ENCODE assay signal across 1 cellular context in the genomic region with DNA sequence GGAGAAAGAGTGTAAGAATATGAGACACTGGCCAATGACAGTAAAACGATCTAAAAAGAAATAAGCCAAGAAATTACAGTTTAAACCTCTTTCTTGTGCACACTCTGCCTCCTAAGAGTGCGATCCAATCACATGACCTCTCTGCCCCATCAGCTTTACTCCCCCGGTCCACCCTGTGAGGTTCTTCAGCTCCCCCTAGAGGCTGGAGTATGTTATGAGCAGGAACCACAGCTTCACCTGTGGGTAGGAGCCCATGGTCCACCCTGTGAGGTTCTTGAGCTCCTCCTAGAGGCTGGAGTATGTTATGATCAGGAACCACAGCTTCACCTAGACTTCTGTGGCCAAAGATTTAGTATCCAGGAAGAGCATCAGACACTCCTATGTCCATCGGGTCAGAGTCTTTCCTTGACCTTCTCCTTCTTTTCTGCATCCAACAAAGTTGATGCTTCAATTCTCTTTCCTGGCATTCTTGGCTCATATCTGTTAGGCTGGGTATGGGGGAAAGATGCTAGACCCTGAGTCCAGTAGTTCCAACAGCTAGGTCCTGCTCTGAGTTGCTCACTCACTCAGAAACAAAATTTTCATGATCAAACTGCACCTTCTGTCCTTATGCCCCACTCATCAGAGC.
A peak's percentile ranks its signal among the peaks of the same experiment; 100 is the strongest.
TF ChIP-seq lines count a peak whose summit lies in the region.

No MANE protein-coding gene starts in this region.

TF ChIP-seq in HepG2, 621 proteins besides CTCF, POLR2A, EP300 and RAD21 (continued from another document and continues in another):
- TF ChIP-seq, protein P1, sequence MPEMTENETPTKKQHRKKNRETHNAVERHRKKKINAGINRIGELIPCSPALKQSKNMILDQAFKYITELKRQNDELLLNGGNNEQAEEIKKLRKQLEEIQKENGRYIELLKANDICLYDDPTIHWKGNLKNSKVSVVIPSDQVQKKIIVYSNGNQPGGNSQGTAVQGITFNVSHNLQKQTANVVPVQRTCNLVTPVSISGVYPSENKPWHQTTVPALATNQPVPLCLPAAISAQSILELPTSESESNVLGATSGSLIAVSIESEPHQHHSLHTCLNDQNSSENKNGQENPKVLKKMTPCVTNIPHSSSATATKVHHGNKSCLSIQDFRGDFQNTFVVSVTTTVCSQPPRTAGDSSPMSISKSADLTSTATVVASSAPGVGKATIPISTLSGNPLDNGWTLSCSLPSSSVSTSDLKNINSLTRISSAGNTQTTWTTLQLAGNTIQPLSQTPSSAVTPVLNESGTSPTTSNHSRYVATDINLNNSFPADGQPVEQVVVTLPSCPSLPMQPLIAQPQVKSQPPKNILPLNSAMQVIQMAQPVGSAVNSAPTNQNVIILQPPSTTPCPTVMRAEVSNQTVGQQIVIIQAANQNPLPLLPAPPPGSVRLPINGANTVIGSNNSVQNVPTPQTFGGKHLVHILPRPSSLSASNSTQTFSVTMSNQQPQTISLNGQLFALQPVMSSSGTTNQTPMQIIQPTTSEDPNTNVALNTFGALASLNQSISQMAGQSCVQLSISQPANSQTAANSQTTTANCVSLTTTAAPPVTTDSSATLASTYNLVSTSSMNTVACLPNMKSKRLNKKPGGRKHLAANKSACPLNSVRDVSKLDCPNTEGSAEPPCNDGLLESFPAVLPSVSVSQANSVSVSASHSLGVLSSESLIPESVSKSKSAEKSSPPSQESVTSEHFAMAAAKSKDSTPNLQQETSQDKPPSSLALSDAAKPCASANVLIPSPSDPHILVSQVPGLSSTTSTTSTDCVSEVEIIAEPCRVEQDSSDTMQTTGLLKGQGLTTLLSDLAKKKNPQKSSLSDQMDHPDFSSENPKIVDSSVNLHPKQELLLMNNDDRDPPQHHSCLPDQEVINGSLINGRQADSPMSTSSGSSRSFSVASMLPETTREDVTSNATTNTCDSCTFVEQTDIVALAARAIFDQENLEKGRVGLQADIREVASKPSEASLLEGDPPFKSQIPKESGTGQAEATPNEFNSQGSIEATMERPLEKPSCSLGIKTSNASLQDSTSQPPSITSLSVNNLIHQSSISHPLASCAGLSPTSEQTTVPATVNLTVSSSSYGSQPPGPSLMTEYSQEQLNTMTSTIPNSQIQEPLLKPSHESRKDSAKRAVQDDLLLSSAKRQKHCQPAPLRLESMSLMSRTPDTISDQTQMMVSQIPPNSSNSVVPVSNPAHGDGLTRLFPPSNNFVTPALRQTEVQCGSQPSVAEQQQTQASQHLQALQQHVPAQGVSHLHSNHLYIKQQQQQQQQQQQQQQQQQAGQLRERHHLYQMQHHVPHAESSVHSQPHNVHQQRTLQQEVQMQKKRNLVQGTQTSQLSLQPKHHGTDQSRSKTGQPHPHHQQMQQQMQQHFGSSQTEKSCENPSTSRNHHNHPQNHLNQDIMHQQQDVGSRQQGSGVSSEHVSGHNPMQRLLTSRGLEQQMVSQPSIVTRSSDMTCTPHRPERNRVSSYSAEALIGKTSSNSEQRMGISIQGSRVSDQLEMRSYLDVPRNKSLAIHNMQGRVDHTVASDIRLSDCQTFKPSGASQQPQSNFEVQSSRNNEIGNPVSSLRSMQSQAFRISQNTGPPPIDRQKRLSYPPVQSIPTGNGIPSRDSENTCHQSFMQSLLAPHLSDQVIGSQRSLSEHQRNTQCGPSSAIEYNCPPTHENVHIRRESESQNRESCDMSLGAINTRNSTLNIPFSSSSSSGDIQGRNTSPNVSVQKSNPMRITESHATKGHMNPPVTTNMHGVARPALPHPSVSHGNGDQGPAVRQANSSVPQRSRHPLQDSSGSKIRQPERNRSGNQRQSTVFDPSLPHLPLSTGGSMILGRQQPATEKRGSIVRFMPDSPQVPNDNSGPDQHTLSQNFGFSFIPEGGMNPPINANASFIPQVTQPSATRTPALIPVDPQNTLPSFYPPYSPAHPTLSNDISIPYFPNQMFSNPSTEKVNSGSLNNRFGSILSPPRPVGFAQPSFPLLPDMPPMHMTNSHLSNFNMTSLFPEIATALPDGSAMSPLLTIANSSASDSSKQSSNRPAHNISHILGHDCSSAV (CRISPR knock-in tag; IDR thresholded peaks at IDR 0.05; ENCODE audit: borderline replicate concordance) = no peak
- TF ChIP-seq ZFP82 (CRISPR knock-in tag; IDR thresholded peaks at IDR 0.05; ENCODE audit: borderline replicate concordance) = no peak
- TF ChIP-seq, protein P2, sequence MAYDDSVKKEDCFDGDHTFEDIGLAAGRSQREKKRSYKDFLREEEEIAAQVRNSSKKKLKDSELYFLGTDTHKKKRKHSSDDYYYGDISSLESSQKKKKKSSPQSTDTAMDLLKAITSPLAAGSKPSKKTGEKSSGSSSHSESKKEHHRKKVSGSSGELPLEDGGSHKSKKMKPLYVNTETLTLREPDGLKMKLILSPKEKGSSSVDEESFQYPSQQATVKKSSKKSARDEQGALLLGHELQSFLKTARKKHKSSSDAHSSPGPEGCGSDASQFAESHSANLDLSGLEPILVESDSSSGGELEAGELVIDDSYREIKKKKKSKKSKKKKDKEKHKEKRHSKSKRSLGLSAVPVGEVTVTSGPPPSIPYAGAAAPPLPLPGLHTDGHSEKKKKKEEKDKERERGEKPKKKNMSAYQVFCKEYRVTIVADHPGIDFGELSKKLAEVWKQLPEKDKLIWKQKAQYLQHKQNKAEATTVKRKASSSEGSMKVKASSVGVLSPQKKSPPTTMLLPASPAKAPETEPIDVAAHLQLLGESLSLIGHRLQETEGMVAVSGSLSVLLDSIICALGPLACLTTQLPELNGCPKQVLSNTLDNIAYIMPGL (CRISPR knock-in tag; IDR thresholded peaks at IDR 0.05; ENCODE audit: borderline replicate concordance in 1 of 2, low read depth in 1 of 2) = peak; percentile 70 to 82; a peak in 3 of 4 replicates
- TF ChIP-seq, protein P3, sequence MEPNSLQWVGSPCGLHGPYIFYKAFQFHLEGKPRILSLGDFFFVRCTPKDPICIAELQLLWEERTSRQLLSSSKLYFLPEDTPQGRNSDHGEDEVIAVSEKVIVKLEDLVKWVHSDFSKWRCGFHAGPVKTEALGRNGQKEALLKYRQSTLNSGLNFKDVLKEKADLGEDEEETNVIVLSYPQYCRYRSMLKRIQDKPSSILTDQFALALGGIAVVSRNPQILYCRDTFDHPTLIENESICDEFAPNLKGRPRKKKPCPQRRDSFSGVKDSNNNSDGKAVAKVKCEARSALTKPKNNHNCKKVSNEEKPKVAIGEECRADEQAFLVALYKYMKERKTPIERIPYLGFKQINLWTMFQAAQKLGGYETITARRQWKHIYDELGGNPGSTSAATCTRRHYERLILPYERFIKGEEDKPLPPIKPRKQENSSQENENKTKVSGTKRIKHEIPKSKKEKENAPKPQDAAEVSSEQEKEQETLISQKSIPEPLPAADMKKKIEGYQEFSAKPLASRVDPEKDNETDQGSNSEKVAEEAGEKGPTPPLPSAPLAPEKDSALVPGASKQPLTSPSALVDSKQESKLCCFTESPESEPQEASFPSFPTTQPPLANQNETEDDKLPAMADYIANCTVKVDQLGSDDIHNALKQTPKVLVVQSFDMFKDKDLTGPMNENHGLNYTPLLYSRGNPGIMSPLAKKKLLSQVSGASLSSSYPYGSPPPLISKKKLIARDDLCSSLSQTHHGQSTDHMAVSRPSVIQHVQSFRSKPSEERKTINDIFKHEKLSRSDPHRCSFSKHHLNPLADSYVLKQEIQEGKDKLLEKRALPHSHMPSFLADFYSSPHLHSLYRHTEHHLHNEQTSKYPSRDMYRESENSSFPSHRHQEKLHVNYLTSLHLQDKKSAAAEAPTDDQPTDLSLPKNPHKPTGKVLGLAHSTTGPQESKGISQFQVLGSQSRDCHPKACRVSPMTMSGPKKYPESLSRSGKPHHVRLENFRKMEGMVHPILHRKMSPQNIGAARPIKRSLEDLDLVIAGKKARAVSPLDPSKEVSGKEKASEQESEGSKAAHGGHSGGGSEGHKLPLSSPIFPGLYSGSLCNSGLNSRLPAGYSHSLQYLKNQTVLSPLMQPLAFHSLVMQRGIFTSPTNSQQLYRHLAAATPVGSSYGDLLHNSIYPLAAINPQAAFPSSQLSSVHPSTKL (CRISPR knock-in tag; IDR thresholded peaks at IDR 0.05) = peak; percentile 29; the same call in 1 of the 2 replicates
- TF ChIP-seq XRCC5 (optimal IDR thresholded peaks at IDR 0.05; ENCODE audit: low read length) = peak; percentile 97
- TF ChIP-seq ZNF3 (CRISPR knock-in tag; IDR thresholded peaks at IDR 0.05) = no peak
- TF ChIP-seq, protein P4, sequence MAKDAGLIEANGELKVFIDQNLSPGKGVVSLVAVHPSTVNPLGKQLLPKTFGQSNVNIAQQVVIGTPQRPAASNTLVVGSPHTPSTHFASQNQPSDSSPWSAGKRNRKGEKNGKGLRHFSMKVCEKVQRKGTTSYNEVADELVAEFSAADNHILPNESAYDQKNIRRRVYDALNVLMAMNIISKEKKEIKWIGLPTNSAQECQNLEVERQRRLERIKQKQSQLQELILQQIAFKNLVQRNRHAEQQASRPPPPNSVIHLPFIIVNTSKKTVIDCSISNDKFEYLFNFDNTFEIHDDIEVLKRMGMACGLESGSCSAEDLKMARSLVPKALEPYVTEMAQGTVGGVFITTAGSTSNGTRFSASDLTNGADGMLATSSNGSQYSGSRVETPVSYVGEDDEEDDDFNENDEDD (CRISPR knock-in tag; IDR thresholded peaks at IDR 0.05; ENCODE audit: borderline replicate concordance) = no peak
- no peak for TF ChIP-seq SP1 (IDR thresholded peaks at IDR 0.05)
- 0 out of 2 replicates have a peak, but pooled peaks have one; percentile 12 for TF ChIP-seq SP1 (CRISPR knock-in tag; IDR thresholded peaks at IDR 0.05)
- TF ChIP-seq ZNF572 (CRISPR knock-in tag; IDR thresholded peaks at IDR 0.05) = no peak
- peak; percentile 42; the same call in 1 of the 2 replicates for TF ChIP-seq IRF2 (CRISPR knock-in tag; IDR thresholded peaks at IDR 0.05)
- no peak for TF ChIP-seq TEAD2 (CRISPR knock-in tag; IDR thresholded peaks at IDR 0.05)
- TF ChIP-seq POGZ (CRISPR knock-in tag; IDR thresholded peaks at IDR 0.05) = peak; percentile 48; the same call in 1 of the 2 replicates
- TF ChIP-seq ZNF230 (CRISPR knock-in tag; IDR thresholded peaks at IDR 0.05) = no peak
- TF ChIP-seq MTF2 (CRISPR knock-in tag; IDR thresholded peaks at IDR 0.05; ENCODE audit: borderline replicate concordance) = no peak
- peak; percentile 66 for TF ChIP-seq ELF1 (CRISPR knock-in tag; IDR thresholded peaks at IDR 0.05)
- no peak for TF ChIP-seq PLRG1 (conservative IDR thresholded peaks at IDR 0.05)
- TF ChIP-seq SOX5 (CRISPR knock-in tag; IDR thresholded peaks at IDR 0.05; ENCODE audit: borderline replicate concordance) = peak; percentile 24; the same call in 1 of the 2 replicates
- TF ChIP-seq, protein P5, sequence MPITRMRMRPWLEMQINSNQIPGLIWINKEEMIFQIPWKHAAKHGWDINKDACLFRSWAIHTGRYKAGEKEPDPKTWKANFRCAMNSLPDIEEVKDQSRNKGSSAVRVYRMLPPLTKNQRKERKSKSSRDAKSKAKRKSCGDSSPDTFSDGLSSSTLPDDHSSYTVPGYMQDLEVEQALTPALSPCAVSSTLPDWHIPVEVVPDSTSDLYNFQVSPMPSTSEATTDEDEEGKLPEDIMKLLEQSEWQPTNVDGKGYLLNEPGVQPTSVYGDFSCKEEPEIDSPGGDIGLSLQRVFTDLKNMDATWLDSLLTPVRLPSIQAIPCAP (CRISPR knock-in tag; IDR thresholded peaks at IDR 0.05; ENCODE audit: low read depth) = no peak
- TF ChIP-seq ZNF782 (CRISPR knock-in tag; IDR thresholded peaks at IDR 0.05; ENCODE audit: borderline replicate concordance) = no peak
- TF ChIP-seq ZSCAN9 (CRISPR knock-in tag; IDR thresholded peaks at IDR 0.05; ENCODE audit: borderline replicate concordance) = no peak
- no peak for TF ChIP-seq SMYD3 (CRISPR knock-in tag; IDR thresholded peaks at IDR 0.05)
- TF ChIP-seq, protein P6, sequence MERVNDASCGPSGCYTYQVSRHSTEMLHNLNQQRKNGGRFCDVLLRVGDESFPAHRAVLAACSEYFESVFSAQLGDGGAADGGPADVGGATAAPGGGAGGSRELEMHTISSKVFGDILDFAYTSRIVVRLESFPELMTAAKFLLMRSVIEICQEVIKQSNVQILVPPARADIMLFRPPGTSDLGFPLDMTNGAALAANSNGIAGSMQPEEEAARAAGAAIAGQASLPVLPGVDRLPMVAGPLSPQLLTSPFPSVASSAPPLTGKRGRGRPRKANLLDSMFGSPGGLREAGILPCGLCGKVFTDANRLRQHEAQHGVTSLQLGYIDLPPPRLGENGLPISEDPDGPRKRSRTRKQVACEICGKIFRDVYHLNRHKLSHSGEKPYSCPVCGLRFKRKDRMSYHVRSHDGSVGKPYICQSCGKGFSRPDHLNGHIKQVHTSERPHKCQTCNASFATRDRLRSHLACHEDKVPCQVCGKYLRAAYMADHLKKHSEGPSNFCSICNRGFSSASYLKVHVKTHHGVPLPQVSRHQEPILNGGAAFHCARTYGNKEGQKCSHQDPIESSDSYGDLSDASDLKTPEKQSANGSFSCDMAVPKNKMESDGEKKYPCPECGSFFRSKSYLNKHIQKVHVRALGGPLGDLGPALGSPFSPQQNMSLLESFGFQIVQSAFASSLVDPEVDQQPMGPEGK (CRISPR knock-in tag; IDR thresholded peaks at IDR 0.05) = peak; percentile 36; the same call in 1 of the 2 replicates
- TF ChIP-seq SALL2 (CRISPR knock-in tag; IDR thresholded peaks at IDR 0.05) = no peak
- no peak for TF ChIP-seq ZBTB7A (CRISPR knock-in tag; IDR thresholded peaks at IDR 0.05)
- TF ChIP-seq FOXO1 (CRISPR knock-in tag; IDR thresholded peaks at IDR 0.05) = 0 out of 2 replicates have a peak, but pooled peaks have one; percentile 9
- peak; percentile 57; the same call in 1 of the 2 replicates for TF ChIP-seq GABPB1 (CRISPR knock-in tag; IDR thresholded peaks at IDR 0.05)
- TF ChIP-seq POLR2AphosphoS5 (IDR thresholded peaks at IDR 0.05; ENCODE audit: low read depth, low read length) = no peak
- TF ChIP-seq ASH2L (IDR thresholded peaks at IDR 0.05; ENCODE audit: insufficient read length, low read depth, low read length) = no peak
- peak; percentile 85 for TF ChIP-seq STAG1 (CRISPR knock-in tag; IDR thresholded peaks at IDR 0.05)
- TF ChIP-seq RXRB (CRISPR knock-in tag; IDR thresholded peaks at IDR 0.05; ENCODE audit: borderline replicate concordance) = peak; percentile 34; the same call in 1 of the 2 replicates
- TF ChIP-seq, protein P7, sequence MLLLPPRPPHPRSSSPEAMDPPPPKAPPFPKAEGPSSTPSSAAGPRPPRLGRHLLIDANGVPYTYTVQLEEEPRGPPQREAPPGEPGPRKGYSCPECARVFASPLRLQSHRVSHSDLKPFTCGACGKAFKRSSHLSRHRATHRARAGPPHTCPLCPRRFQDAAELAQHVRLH (CRISPR knock-in tag; IDR thresholded peaks at IDR 0.05; ENCODE audit: borderline replicate concordance, low read depth) = peak; percentile 50; the same call in 1 of the 2 replicates
